Comparison of ENCODE assay signal across 8 cellular contexts in the genomic region with DNA sequence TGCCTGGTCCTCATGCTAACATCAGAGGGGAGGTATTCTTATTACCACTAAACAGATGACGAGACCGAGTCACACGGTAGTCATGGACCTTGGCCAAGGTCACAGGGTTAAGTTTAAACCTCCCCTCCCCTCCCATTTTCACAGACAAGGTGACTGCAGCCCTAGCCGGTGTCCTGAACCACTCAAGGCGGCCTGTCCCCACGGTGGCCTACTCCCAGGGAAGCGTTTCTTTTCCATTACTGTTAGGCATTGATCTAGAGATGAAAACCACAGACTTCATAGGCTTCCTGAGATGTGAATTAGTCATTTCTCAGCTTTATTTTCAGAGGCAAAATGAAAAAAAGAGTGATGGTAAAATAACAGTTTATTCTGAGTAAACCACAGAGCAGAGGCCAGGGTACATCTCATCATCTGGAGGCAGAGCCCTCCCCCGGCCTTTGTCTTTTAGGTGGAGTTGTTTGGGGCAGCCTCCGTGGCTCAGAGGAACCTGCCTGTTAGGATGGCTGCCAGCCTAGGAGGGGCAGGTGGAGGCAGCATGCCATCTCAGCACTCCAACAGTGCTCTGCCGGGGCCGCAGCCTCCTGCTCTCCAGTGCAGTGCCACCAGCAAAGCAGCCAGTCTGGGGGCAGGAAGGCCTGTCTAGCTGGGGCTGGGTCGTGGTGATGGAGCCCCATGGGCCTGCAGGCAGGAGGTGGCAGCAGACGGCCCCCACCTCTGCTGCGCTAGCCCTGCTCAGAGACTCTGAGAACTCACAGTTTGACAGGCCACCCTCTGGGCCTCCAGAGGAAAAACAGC.
A peak's percentile ranks its signal among the peaks of the same experiment; 100 is the strongest.
DNase-seq lines count a peak whose midpoint lies in the region; ATAC-seq, FAIRE-seq and TF ChIP-seq lines count a peak whose summit lies in the region.

No MANE protein-coding gene starts in this region.

- ATAC-seq in GM21360 (IDR thresholded peaks at IDR 0.05; ENCODE audit: unreplicated experiment) (peak; percentile 35), pancreas (peak; percentile 62 to 75 (median 68))

- H3K4me3 Mint-ChIP-seq in endodermal cell = no peak overlapping the region

- peaks cover 15% of the 10 kb centered on the region for H3K9me3 Mint-ChIP-seq in endodermal cell

- intact Hi-C loops in pancreas (cut with DNase I) = no loop called here

- H3K9ac ChIP-seq in endodermal cell (ENCODE audit: extremely low read depth, low read length, poor library complexity, severe bottlenecking) = no peak overlapping the region

- CTCF ChIA-PET in HEK293T (lab: Yijun Ruan, JAX) = interaction anchor here (0.6 to 0.9 kb wide), 2 partner anchors 9 to 21 kb away, joined by 4 to 7 read pairs; no protein-coding TSS in a partner anchor

- no peak for FAIRE-seq in pancreas (lab: Jason Lieb, UNC)

- H3K9me3 ChIP-seq in endodermal cell (ENCODE audit: control insufficient read depth, low read length) = peaks cover 5% of the 10 kb centered on the region
- H3K9me3 ChIP-seq in pancreas = no peaks in the 10 kb centered on the region

- H3K27me3 ChIP-seq in endodermal cell (ENCODE audit: control insufficient read depth, insufficient read depth, low read length, poor library complexity, severe bottlenecking) = no peaks in the 10 kb centered on the region
- no peaks in the 10 kb centered on the region for H3K27me3 ChIP-seq in pancreas

- TF ChIP-seq CTCF in endodermal cell (conservative IDR thresholded peaks at IDR 0.05) = peak; percentile 24
- TF ChIP-seq CTCF in pancreas (IDR thresholded peaks at IDR 0.05) = no peak

- H3K4me3 ChIP-seq in endodermal cell (ENCODE audit: low read length) = no peak overlapping the region
- H3K4me3 ChIP-seq in pancreas = no peak overlapping the region
- H3K4me3 ChIP-seq in urinary bladder (ENCODE audit: low read depth, low read length) = no peak overlapping the region

- peaks cover 23% of the 10 kb centered on the region for H3K36me3 Mint-ChIP-seq in endodermal cell (ENCODE audit: low read depth)

- 73 to 79% methylated on average over 6 to 14 of the region's 14 CpGs for WGBS in endodermal cell (ENCODE audit: insufficient coverage in 1 of 2, insufficient read length in 1 of 2), 2 experiments
- 27 to 33% methylated on average over 14 of the region's 14 CpGs for WGBS in pancreas, 2 donors
- WGBS in urinary bladder = 61% methylated on average over 14 of the region's 14 CpGs

- H3K27ac Mint-ChIP-seq in endodermal cell = no peak overlapping the region

- peaks cover 26% of the 10 kb centered on the region for H3K4me1 ChIP-seq in endodermal cell (ENCODE audit: control insufficient read depth, insufficient read depth, low read length)
- H3K4me1 ChIP-seq in pancreas = peaks cover 22 to 32% (median 30%) of the 10 kb centered on the region in 3 donors
- no peaks in the 10 kb centered on the region for H3K4me1 ChIP-seq in urinary bladder (ENCODE audit: insufficient read depth)

- DNase-seq in AG08395 (ENCODE audit: low spot score) = peak; percentile 69
- DNase-seq in MV-4-11 (lab: John Stamatoyannopoulos, UW) = peak; percentile 31
- peak; percentile 33 to 52 for DNase-seq in activated CD8-positive, alpha-beta memory T cell treated with anti-CD3 and anti-CD28 coated beads for 1 hour (ENCODE audit: extremely low read depth in 1 of 2, low read depth in 1 of 2)
- peak; percentile 63 for DNase-seq in endodermal cell
- DNase-seq in pancreas = peak in 5 of 6 donors; percentile 41 to 80 (median 50)
- DNase-seq in HEK293T (ENCODE audit: extremely low spot score) = no peak

- H3K4me1 Mint-ChIP-seq in endodermal cell = peaks cover 52% of the 10 kb centered on the region

- POLR2A ChIA-PET in HEK293T (lab: Yijun Ruan, JAX) = no interaction called here

- no peaks in the 10 kb centered on the region for H3K27me3 Mint-ChIP-seq in endodermal cell (ENCODE audit: insufficient read depth)

- H3K27ac ChIP-seq in endodermal cell (ENCODE audit: low read depth, low read length) = peak overlapping the region; percentile 62
- peak overlapping the region in 3 of 4 donors; percentile 3 to 67 (median 63) for H3K27ac ChIP-seq in pancreas
- peak overlapping the region; percentile 11 for H3K27ac ChIP-seq in urinary bladder (ENCODE audit: low read depth)

- H3K36me3 ChIP-seq in endodermal cell (ENCODE audit: control insufficient read depth, insufficient read depth, low read length) (peaks cover 5% of the 10 kb centered on the region), pancreas (no peaks in the 10 kb centered on the region), urinary bladder (ENCODE audit: insufficient read depth) (no peaks in the 10 kb centered on the region)

TF ChIP-seq in HEK293T, 16 proteins besides CTCF, POLR2A, EP300 and RAD21:
- TF ChIP-seq SP1 (IDR thresholded peaks at IDR 0.05) (no peak), PKNOX1 (IDR thresholded peaks at IDR 0.05) (no peak), FOXM1 (IDR thresholded peaks at IDR 0.05; ENCODE audit: borderline replicate concordance) (no peak), HDGF (IDR thresholded peaks at IDR 0.05; ENCODE audit: borderline replicate concordance) (no peak), ELF4 (IDR thresholded peaks at IDR 0.05) (no peak), SUZ12 (IDR thresholded peaks at IDR 0.05) (no peak), FOXK2 (IDR thresholded peaks at IDR 0.05) (no peak), L3MBTL2 (conservative IDR thresholded peaks at IDR 0.05) (no peak), LEF1 (IDR thresholded peaks at IDR 0.05; ENCODE audit: borderline replicate concordance) (no peak), ARNT (IDR thresholded peaks at IDR 0.05) (no peak), CTBP1 (IDR thresholded peaks at IDR 0.05; ENCODE audit: borderline replicate concordance) (no peak), NFRKB (IDR thresholded peaks at IDR 0.05) (no peak), BHLHE40 (IDR thresholded peaks at IDR 0.05; ENCODE audit: borderline replicate concordance) (no peak)

Comparison
In these comparisons a context has a peak if more than half of its experiments do, and no peak if none do; other contexts are left out.
1. H3K27ac ChIP-seq: peak in every context shown above with its lines; median percentile 63 in pancreas; 62 in endodermal cell; 11 in urinary bladder.